Comparison of ENCODE assay signal across 9 cellular contexts in genomic region chr1:51285055-51285454, GRCh38. TPM values are rescaled to one million over a fixed set of nuclear protein-coding genes. Genes with fewer than 3 reads are reported as not detected.
A peak's percentile ranks its signal among the peaks of the same experiment; 100 is the strongest.
DNase-seq lines count a peak whose midpoint lies in the region; ATAC-seq and TF ChIP-seq lines count a peak whose summit lies in the region.
"Had no signal": no experiment of that assay in that cellular context is flagged by ENCODE, and none has a peak within 500 bp of the region (broad histone marks: within the 10 kb centered on the region; RNA-seq: fewer than 3 reads in every experiment).

No MANE protein-coding gene starts in this region.

- in situ Hi-C loops in G401 (cut with HindIII; ENCODE audit: low sequenced_read_pairs), result no loop called here

- no peaks in the 10 kb centered on the region for H3K9me3 ChIP-seq in testis

- H3K36me3 Mint-ChIP-seq in activated CD8-positive, alpha-beta T cell treated with anti-CD3 and anti-CD28 coated beads, Interleukin-2, amount 10 ng/mL, durations not matched to agents 7 days and 5 days (ENCODE audit: low read depth), result no peaks in the 10 kb centered on the region

- POLR2A ChIA-PET in activated CD8-positive, alpha-beta T cell treated with anti-CD3 and anti-CD28 coated beads, Interleukin-2, amount 10 ng/mL, durations not matched to agents 7 days and 5 days (lab: Charles Lee), result no interaction called here

- ATAC-seq in GM18511 (IDR thresholded peaks at IDR 0.05; ENCODE audit: unreplicated experiment), result peak; percentile 96
- peak; percentile 95 for ATAC-seq in GM19455 (IDR thresholded peaks at IDR 0.05; ENCODE audit: unreplicated experiment)
- peak; percentile 94 for ATAC-seq in HG02973 (IDR thresholded peaks at IDR 0.05; ENCODE audit: unreplicated experiment)
- ATAC-seq in activated CD8-positive, alpha-beta T cell treated with anti-CD3 and anti-CD28 coated beads, Interleukin-2, amount 10 ng/mL, durations not matched to agents 7 days and 5 days, result peak; percentile 33

- TF ChIP-seq POLR2A in testis (IDR thresholded peaks at IDR 0.05), result no peak

- DNase-seq in activated CD8-positive, alpha-beta T cell treated with anti-CD3 and anti-CD28 coated beads, Interleukin-2, amount 10 ng/mL, durations not matched to agents 7 days and 5 days, result no peak
- no peak for DNase-seq in testis
- no peak for DNase-seq in G401 (ENCODE audit: low spot score)
- DNase-seq in NOMO-1 treated with DMSO at 0.1 percent for 48 hours (lab: John Stamatoyannopoulos, UW; ENCODE audit: unreplicated experiment), result no peak
- DNase-seq in NCI-H345 treated with DMSO at 0.1 percent for 48 hours (lab: John Stamatoyannopoulos, UW; ENCODE audit: unreplicated experiment), result no peak
- DNase-seq: activated CD4-positive, alpha-beta T cell treated with anti-CD3 and anti-CD28 coated beads, Interleukin-2, amount 10 ng/mL, durations not matched to agents 7 days and 5 days had no signal

- H3K4me1 ChIP-seq in testis, result peaks cover 15% of the 10 kb centered on the region

- WGBS in testis, 2 donors, result 81 to 90% methylated on average over 1 of the region's 1 CpG

- H3K36me3 ChIP-seq in testis (ENCODE audit: low read depth, missing control alignments), result no peaks in the 10 kb centered on the region

- H3K27me3 Mint-ChIP-seq in activated CD8-positive, alpha-beta T cell treated with anti-CD3 and anti-CD28 coated beads, Interleukin-2, amount 10 ng/mL, durations not matched to agents 7 days and 5 days (ENCODE audit: low read depth), result no peaks in the 10 kb centered on the region
- H3K27me3 Mint-ChIP-seq: activated CD4-positive, alpha-beta T cell treated with anti-CD3 and anti-CD28 coated beads, Interleukin-2, amount 10 ng/mL, durations not matched to agents 7 days and 5 days had no signal

- no peaks in the 10 kb centered on the region for H3K9me3 Mint-ChIP-seq in activated CD8-positive, alpha-beta T cell treated with anti-CD3 and anti-CD28 coated beads, Interleukin-2, amount 10 ng/mL, durations not matched to agents 7 days and 5 days (ENCODE audit: insufficient read depth)
- H3K9me3 Mint-ChIP-seq: activated CD4-positive, alpha-beta T cell treated with anti-CD3 and anti-CD28 coated beads, Interleukin-2, amount 10 ng/mL, durations not matched to agents 7 days and 5 days had no signal

- H3K4me3 ChIP-seq in testis, result no peak overlapping the region

- H3K27ac ChIP-seq in testis, result no peak overlapping the region

- CTCF ChIA-PET in activated CD8-positive, alpha-beta T cell treated with anti-CD3 and anti-CD28 coated beads, Interleukin-2, amount 10 ng/mL, durations not matched to agents 7 days and 5 days (lab: Charles Lee), result no interaction called here

- no peak overlapping the region for H3K4me3 Mint-ChIP-seq in activated CD8-positive, alpha-beta T cell treated with anti-CD3 and anti-CD28 coated beads, Interleukin-2, amount 10 ng/mL, durations not matched to agents 7 days and 5 days
- H3K4me3 Mint-ChIP-seq: activated CD4-positive, alpha-beta T cell treated with anti-CD3 and anti-CD28 coated beads, Interleukin-2, amount 10 ng/mL, durations not matched to agents 7 days and 5 days had no signal

- no peaks in the 10 kb centered on the region for H3K27me3 ChIP-seq in testis

- intact Hi-C loops in testis (cut with DNase I; ENCODE audit: low total_unique reads), result no loop called here

- peaks cover 14% of the 10 kb centered on the region for H3K4me1 Mint-ChIP-seq in activated CD8-positive, alpha-beta T cell treated with anti-CD3 and anti-CD28 coated beads, Interleukin-2, amount 10 ng/mL, durations not matched to agents 7 days and 5 days (ENCODE audit: low read depth)

- no peak overlapping the region for H3K27ac Mint-ChIP-seq in activated CD8-positive, alpha-beta T cell treated with anti-CD3 and anti-CD28 coated beads, Interleukin-2, amount 10 ng/mL, durations not matched to agents 7 days and 5 days
- H3K27ac Mint-ChIP-seq: activated CD4-positive, alpha-beta T cell treated with anti-CD3 and anti-CD28 coated beads, Interleukin-2, amount 10 ng/mL, durations not matched to agents 7 days and 5 days had no signal

- no peak for TF ChIP-seq CTCF in testis (IDR thresholded peaks at IDR 0.05)

RNA-seq across cellular contexts. Expression of gene TTC39A, which starts 45.3 kb away (rescaled TPM):
- not detected for total RNA-seq in activated CD8-positive, alpha-beta T cell treated with anti-CD3 and anti-CD28 coated beads, Interleukin-2, amount 10 ng/mL, durations not matched to agents 7 days and 5 days
- total RNA-seq in testis, result 100 to 1,000 TPM in 1 of 2 donors, 10 to 100 TPM in 1; 64.7 to 121 TPM
- 120 TPM for polyA plus RNA-seq in testis (ENCODE audit: insufficient read depth, low read depth, low replicate concordance)
- 20.3 and 37.4 TPM in 2 replicates for total RNA-seq in G401 (2014; rRNA removed; shearing (Covaris generic))
- total RNA-seq: activated CD4-positive, alpha-beta T cell treated with anti-CD3 and anti-CD28 coated beads, Interleukin-2, amount 10 ng/mL, durations not matched to agents 7 days and 5 days had no signal

RNA-seq across cellular contexts. Expression of gene RNF11, which starts 49.0 kb away (rescaled TPM):
- total RNA-seq in activated CD8-positive, alpha-beta T cell treated with anti-CD3 and anti-CD28 coated beads, Interleukin-2, amount 10 ng/mL, durations not matched to agents 7 days and 5 days, result 10 to 100 TPM; 27.5 to 29.0 TPM
- 10 to 100 TPM; 59.8 to 89.7 TPM for total RNA-seq in testis
- 108 TPM for polyA plus RNA-seq in testis (ENCODE audit: insufficient read depth, low read depth, low replicate concordance)
- total RNA-seq in G401 (2014; rRNA removed; shearing (Covaris generic)), result 35.4 and 83.7 TPM in 2 replicates

Comparison
In these comparisons a context has a peak if more than half of its experiments do, and no peak if none do; other contexts are left out.
1. ATAC-seq: peak in every context shown above with its lines; median percentile 96 in GM18511; 95 in GM19455; 94 in HG02973; 33 in activated CD8-positive, alpha-beta T cell treated with anti-CD3 and anti-CD28 coated beads, Interleukin-2, amount 10 ng/mL, durations not matched to agents 7 days and 5 days.
2. RNA of gene TTC39A, which starts 45.3 kb away (total RNA-seq): 64.7 to 121 TPM in testis and 20.3 to 37.4 TPM in G401; not detected in activated CD8-positive, alpha-beta T cell treated with anti-CD3 and anti-CD28 coated beads, Interleukin-2, amount 10 ng/mL, durations not matched to agents 7 days and 5 days; every median in the first group is over 10 times any median in the second.